ENCODE assay signal across 1 cellular context in genomic region chr7:143002856-143003255, GRCh38.
TF ChIP-seq lines count a peak whose summit lies in the region.

No MANE protein-coding gene starts in this region.

TF ChIP-seq in HepG2, 621 proteins besides CTCF, POLR2A, EP300 and RAD21:
- TF ChIP-seq MTA1 (CRISPR knock-in tag; IDR thresholded peaks at IDR 0.05; ENCODE audit: borderline replicate concordance) (no peak), ZNF577 (CRISPR knock-in tag; IDR thresholded peaks at IDR 0.05; ENCODE audit: borderline replicate concordance, low read depth) (no peak), TGIF2 (CRISPR knock-in tag; IDR thresholded peaks at IDR 0.05) (no peak), NFE2L2 (IDR thresholded peaks at IDR 0.05; ENCODE audit: low read length) (no peak), MAFF (IDR thresholded peaks at IDR 0.05; ENCODE audit: low read depth, low read length) (no peak), ZBTB42 (CRISPR knock-in tag; IDR thresholded peaks at IDR 0.05) (no peak), NRL (CRISPR knock-in tag; IDR thresholded peaks at IDR 0.05; ENCODE audit: borderline replicate concordance) (no peak), NFYB (CRISPR knock-in tag; IDR thresholded peaks at IDR 0.05) (no peak), HNRNPLL (IDR thresholded peaks at IDR 0.05; ENCODE audit: low read depth, low read length, poor library complexity, severe bottlenecking) (no peak), ISX (CRISPR knock-in tag; conservative IDR thresholded peaks at IDR 0.05) (no peak), KDM5B (CRISPR knock-in tag; IDR thresholded peaks at IDR 0.05; ENCODE audit: borderline replicate concordance) (no peak), ZNF512 (CRISPR knock-in tag; IDR thresholded peaks at IDR 0.05) (no peak)
TF ChIP-seq in HepG2: peak in this region for 0.
